ENCODE assay signal across 21 cellular contexts in the genomic region with DNA sequence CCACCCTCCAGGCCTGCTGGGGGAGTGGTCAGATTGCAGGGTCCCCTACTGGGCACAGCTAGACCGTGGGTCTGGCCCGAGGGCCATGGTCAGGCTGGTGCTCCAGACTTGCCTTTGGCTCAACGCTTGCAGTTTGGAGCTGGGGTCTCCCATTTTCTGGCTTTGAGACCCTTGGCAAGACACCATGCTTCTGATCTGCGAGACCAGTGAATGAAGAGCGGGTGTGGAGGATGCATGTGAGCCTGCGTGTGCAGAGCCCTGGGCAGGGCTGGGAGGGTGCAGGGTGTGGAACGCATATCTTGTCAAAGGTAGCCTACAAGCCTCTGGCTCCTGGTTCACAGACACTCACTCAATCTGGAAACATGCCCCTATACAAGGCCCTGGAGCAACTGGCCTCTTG. TPM values are rescaled to one million over a fixed set of nuclear protein-coding genes. Genes with fewer than 3 reads are reported as not detected.
DNase-seq lines count a peak whose midpoint lies in the region; ATAC-seq and TF ChIP-seq lines count a peak whose summit lies in the region.
"Had no signal": no experiment of that assay in that cellular context is flagged by ENCODE, and none has a peak within 500 bp of the region (broad histone marks: within the 10 kb centered on the region; RNA-seq: fewer than 3 reads in every experiment).

No MANE protein-coding gene starts in this region.

- peak overlapping the region; percentile 69 for H3K27ac ChIP-seq in RWPE1
- no peak overlapping the region for H3K27ac ChIP-seq in spleen
- H3K27ac ChIP-seq in prostate gland = no peak overlapping the region
- H3K27ac ChIP-seq: A549, PC-9 had no signal

- peaks cover 13% of the 10 kb centered on the region for H3K4me1 Mint-ChIP-seq in CD14-positive monocyte

- no peak for TF ChIP-seq POLR2A in spleen (IDR thresholded peaks at IDR 0.05)
- TF ChIP-seq POLR2A in prostate gland (IDR thresholded peaks at IDR 0.05) = no peak

- H3K4me3 Mint-ChIP-seq in CD14-positive monocyte = no peak overlapping the region
- H3K4me3 Mint-ChIP-seq: CD8-positive, alpha-beta T cell had no signal

- H3K27me3 Mint-ChIP-seq in CD14-positive monocyte (ENCODE audit: low read depth in 3 of 3) = peaks cover 0 to 4% (median 1%) of the 10 kb centered on the region in 3 donors

- POLR2A ChIA-PET in RWPE1 (lab: Yijun Ruan, JAX; ENCODE audit: low non-redundant PET) = no interaction called here

- TF ChIP-seq CTCF in CD14-positive monocyte (IDR thresholded peaks at IDR 0.05) (no peak), RWPE1 (conservative IDR thresholded peaks at IDR 0.05; ENCODE audit: low read depth) (no peak), spleen (IDR thresholded peaks at IDR 0.05 in 8 of 11, conservative IDR thresholded peaks at IDR 0.05 in 3 of 11) (no peak), prostate gland (IDR thresholded peaks at IDR 0.05) (no peak)

- H3K27me3 ChIP-seq in spleen (replicated peaks in 1 of 7) (no peaks in the 10 kb centered on the region), prostate gland (replicated peaks; ENCODE audit: insufficient read depth) (no peaks in the 10 kb centered on the region)

- CTCF ChIA-PET in RWPE1 (lab: Yijun Ruan, JAX) = no interaction called here

- intact Hi-C loops in CD14-positive monocyte (cut with micrococcal nuclease) = no loop called here
- intact Hi-C loops in spleen (cut with DNase I; ENCODE audit: low total_unique reads) = no loop called here
- intact Hi-C loops in prostate gland (cut with DNase I) = no loop called here

- H3K36me3 ChIP-seq in spleen (peaks cover 0 to 79% (median 37%) of the 10 kb centered on the region in 6 donors), prostate gland (peaks cover 0 to 7% of the 10 kb centered on the region in 2 donors)

- H3K9me3 Mint-ChIP-seq in CD14-positive monocyte = peaks cover 0 to 6% (median 0%) of the 10 kb centered on the region in 7 donors
- H3K9me3 Mint-ChIP-seq: CD8-positive, alpha-beta T cell had no signal

- DNase-seq in CD14-positive monocyte (ENCODE audit: low spot score) (peak; percentile 10), RWPE1 (ENCODE audit: low spot score) (no peak), islet precursor cell (peak; percentile 36), spleen (peak; percentile 63), prostate gland (ENCODE audit: low spot score) (no peak)
- DNase-seq in activated CD8-positive, alpha-beta memory T cell treated with anti-CD3 and anti-CD28 coated beads, Interleukin-2, amount 50 U/mL, for 48 hours = no peak
- no peak for DNase-seq in stimulated activated CD4-positive, alpha-beta T cell treated with anti-CD3 and anti-CD28 coated beads, Interleukin-4, amount 100 ng/mL, for 4 hours
- DNase-seq: Caco-2; CD8-positive, alpha-beta T cell; NCI-H1092; NCI-H1436; NCI-H187; NCI-H2171 treated with DMSO at 0.1 percent for 48 hours; NCI-H446; NCI-H526; NCI-H82; PC-9; SHP77 had no signal

- H3K27ac Mint-ChIP-seq in CD14-positive monocyte = no peak overlapping the region
- H3K27ac Mint-ChIP-seq: CD8-positive, alpha-beta T cell had no signal

- ATAC-seq in HG02623 (IDR thresholded peaks at IDR 0.05; ENCODE audit: unreplicated experiment) = no peak
- ATAC-seq: A549; CD8-positive, alpha-beta T cell; HCT116 had no signal

- peaks cover 64 to 70% of the 10 kb centered on the region in 2 donors for H3K36me3 Mint-ChIP-seq in CD14-positive monocyte

- peaks cover 0 to 6% (median 0%) of the 10 kb centered on the region in 8 donors for H3K9me3 ChIP-seq in spleen
- no peaks in the 10 kb centered on the region for H3K9me3 ChIP-seq in prostate gland
- H3K9me3 ChIP-seq: A549, Caco-2 had no signal

- WGBS in spleen, 5 donors = 93 to 100% (median 96%) methylated on average over 5 to 7 of the region's 7 CpGs
- WGBS in prostate gland = 95% methylated on average over 7 of the region's 7 CpGs

- H3K4me1 ChIP-seq in spleen (peaks cover 0 to 25% (median 4%) of the 10 kb centered on the region in 6 donors), prostate gland (replicated peaks) (no peaks in the 10 kb centered on the region)
- H3K4me1 ChIP-seq: Caco-2 had no signal

- H3K4me3 ChIP-seq in spleen = no peak overlapping the region
- no peak overlapping the region for H3K4me3 ChIP-seq in prostate gland
- H3K4me3 ChIP-seq: A549, PC-9 had no signal

RNA-seq across cellular contexts. Expression of a gene that starts 6.1 kb away (rescaled TPM):
- polyA plus RNA-seq in CD14-positive monocyte (1 to 10 TPM; 1.2 to 1.4 TPM), spleen (100 to 1,000 TPM in 1 of 3 donors, 10 to 100 TPM in 2; 34.9 to 107 (median 58.7) TPM)
- total RNA-seq in spleen (10 to 100 TPM; 46.2 to 88.4 (median 48.0) TPM), prostate gland (10 to 100 TPM; 30.0 to 55.2 TPM)

RNA-seq across cellular contexts. Expression of a gene that starts 43.0 kb away (rescaled TPM):
- polyA plus RNA-seq in CD14-positive monocyte (10 to 100 TPM; 13.4 to 26.3 TPM), spleen (10 to 100 TPM; 29.5 to 67.1 (median 38.0) TPM)
- total RNA-seq in spleen (100 to 1,000 TPM in 6 of 7 donors, 10 to 100 TPM in 1; 98.9 to 140 (median 120) TPM), prostate gland (100 to 1,000 TPM in 1 of 2 donors, 10 to 100 TPM in 1; 64.1 to 163 TPM)

RNA-seq across cellular contexts. Expression of a gene that starts 44.0 kb away (rescaled TPM):
- polyA plus RNA-seq in CD14-positive monocyte = 100 to 1,000 TPM; 275 to 312 TPM
- 100 to 1,000 TPM; 241 to 328 (median 311) TPM for total RNA-seq in spleen
- 100 to 1,000 TPM; 105 to 185 (median 126) TPM for polyA plus RNA-seq in spleen
- total RNA-seq in prostate gland = 100 to 1,000 TPM; 377 to 527 TPM

RNA-seq across cellular contexts. Expression of a gene that starts 58.0 kb away (rescaled TPM):
- polyA plus RNA-seq in CD14-positive monocyte (10 to 100 TPM; 12.4 to 14.3 TPM), spleen (10 to 100 TPM; 34.9 to 49.3 (median 35.8) TPM)
- total RNA-seq in spleen (100 to 1,000 TPM in 2 of 7 donors, 10 to 100 TPM in 5; 76.8 to 117 (median 87.7) TPM), prostate gland (100 to 1,000 TPM in 1 of 2 donors, 10 to 100 TPM in 1; 82.7 to 142 TPM)

Comparison
In these comparisons a context has a peak if more than half of its experiments do, and no peak if none do; other contexts are left out.
1. DNase-seq: peak in CD14-positive monocyte (single experiment), islet precursor cell (single experiment) and spleen (single experiment); none in RWPE1 (single experiment), activated CD8-positive, alpha-beta memory T cell treated with anti-CD3 and anti-CD28 coated beads, Interleukin-2, amount 50 U/mL, for 48 hours (single experiment), prostate gland (single experiment) and stimulated activated CD4-positive, alpha-beta T cell treated with anti-CD3 and anti-CD28 coated beads, Interleukin-4, amount 100 ng/mL, for 4 hours (0 of 2).